Comparison of ENCODE assay signal across 1 cellular context in the genomic region with DNA sequence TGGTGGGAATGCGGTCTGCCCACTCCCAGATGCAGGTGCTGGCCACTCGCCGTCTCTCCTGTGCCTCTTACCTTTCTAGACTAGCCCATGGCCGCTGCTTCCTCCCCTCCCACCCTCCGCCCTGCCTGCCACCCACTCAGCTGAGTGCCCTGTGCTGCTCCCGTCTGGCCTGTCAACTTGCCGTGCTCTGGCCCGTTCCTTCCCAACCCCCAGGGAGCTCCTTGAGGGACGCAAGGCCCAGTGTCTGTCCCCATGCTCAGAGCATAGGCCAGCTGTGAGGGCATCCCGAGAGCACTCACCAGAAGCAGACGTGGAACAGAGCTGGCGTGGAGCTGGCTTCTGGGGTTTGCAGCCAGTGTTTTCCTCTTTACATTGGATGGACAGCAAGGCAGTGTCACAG.
TF ChIP-seq lines count a peak whose summit lies in the region.

No MANE protein-coding gene starts in this region.

TF ChIP-seq in GM12891, 5 proteins besides CTCF, POLR2A, EP300 and RAD21:
- TF ChIP-seq TAF1 (IDR thresholded peaks at IDR 0.05; ENCODE audit: low read depth, low read length) (no peak), POU2F2 (IDR thresholded peaks at IDR 0.05; ENCODE audit: low read depth, low read length) (no peak), SPI1 (IDR thresholded peaks at IDR 0.05; ENCODE audit: low read depth, low read length) (no peak), PAX5 (IDR thresholded peaks at IDR 0.05; ENCODE audit: insufficient read depth, low read length, severe bottlenecking) (no peak), POLR2AphosphoS5 (IDR thresholded peaks at IDR 0.05; ENCODE audit: low read depth, low read length) (no peak)
